15 cellular contexts compared by ENCODE assay signal in the genomic region with DNA sequence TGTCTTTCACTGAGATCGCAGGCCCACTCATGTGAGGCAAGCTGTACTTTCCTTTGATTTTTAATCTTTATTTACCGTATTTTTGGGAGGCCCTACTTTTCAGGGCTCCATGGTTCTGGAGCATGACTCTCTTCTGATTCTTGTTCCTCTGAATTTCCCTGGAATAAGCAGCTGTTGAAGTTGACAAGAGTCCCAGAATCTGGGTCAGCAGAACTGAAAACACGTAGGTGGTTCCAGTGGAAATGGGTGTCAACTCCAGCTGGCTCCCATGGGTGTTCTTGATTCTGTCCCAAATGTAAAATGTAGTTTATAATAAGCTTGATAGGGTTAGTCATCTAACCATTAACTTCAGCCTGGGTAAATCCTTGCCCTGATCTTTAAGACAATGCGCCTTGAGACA.
A peak's percentile ranks its signal among the peaks of the same experiment; 100 is the strongest.
DNase-seq lines count a peak whose midpoint lies in the region; ATAC-seq and TF ChIP-seq lines count a peak whose summit lies in the region.
"Had no signal": no experiment of that assay in that cellular context is flagged by ENCODE, and none has a peak within 500 bp of the region (broad histone marks: within the 10 kb centered on the region; RNA-seq: fewer than 3 reads in every experiment).

No MANE protein-coding gene starts in this region.

- no peak overlapping the region for H3K4ac ChIP-seq in H9 (ENCODE audit: low read depth, low read length)

- TF ChIP-seq EP300 in suprapubic skin (IDR thresholded peaks at IDR 0.05): no peak

- peaks cover 35% of the 10 kb centered on the region for H3K27me3 Mint-ChIP-seq in H9 (ENCODE audit: low read depth)
- H3K27me3 Mint-ChIP-seq: CD4-positive, CD25-positive, alpha-beta regulatory T cell had no signal

- H3K9me3 ChIP-seq in heart left ventricle (peaks cover 0 to under 1% (median 0%) of the 10 kb centered on the region in 12 donors), right cardiac atrium (ENCODE audit: control insufficient read depth, low read length) (no peaks in the 10 kb centered on the region), suprapubic skin (no peaks in the 10 kb centered on the region), H9 (ENCODE audit: control insufficient read depth, low read depth, low read length) (no peaks in the 10 kb centered on the region)
- H3K9me3 ChIP-seq: BE2C, Caco-2 had no signal

- no peaks in the 10 kb centered on the region for H3K36me3 ChIP-seq in heart left ventricle
- no peaks in the 10 kb centered on the region for H3K36me3 ChIP-seq in suprapubic skin
- H3K36me3 ChIP-seq: BE2C had no signal

- no peak overlapping the region for H2AK5ac ChIP-seq in H9 (ENCODE audit: insufficient read length, low read length)

- no peak overlapping the region for H3K14ac ChIP-seq in H9 (ENCODE audit: insufficient read depth, low read length)

- no peak overlapping the region for H4K91ac ChIP-seq in H9 (ENCODE audit: insufficient read length, low read depth, low read length)

- H3K23me2 ChIP-seq in H9 (ENCODE audit: insufficient read length, low read depth, low read length, poor library complexity, severe bottlenecking): no peaks in the 10 kb centered on the region

- no peaks in the 10 kb centered on the region for H3K36me3 Mint-ChIP-seq in H9 (ENCODE audit: insufficient read depth in 1 of 3, low read depth in 3 of 3)

- WGBS in heart left ventricle, 4 donors: 81 to 87% (median 86%) methylated on average over 4 of the region's 4 CpGs
- 79% methylated on average over 4 of the region's 4 CpGs for WGBS in right cardiac atrium
- 55% methylated on average over 4 of the region's 4 CpGs for WGBS in suprapubic skin
- no CpG with 5 or more reads among the region's 4 CpGs for WGBS in H9 (ENCODE audit: extremely low coverage, insufficient read length, low lambda C conversion rate)

- H3K18ac ChIP-seq in H9 (ENCODE audit: insufficient read length, low read depth, low read length): no peak overlapping the region

- H2BK120ac ChIP-seq in H9 (ENCODE audit: low read depth, low read length, poor library complexity, severe bottlenecking): no peak overlapping the region

- no peaks in the 10 kb centered on the region for H3K79me2 ChIP-seq in H9 (ENCODE audit: insufficient read depth, low read length)

- TF ChIP-seq CTCF in heart left ventricle (IDR thresholded peaks at IDR 0.05): no peak
- TF ChIP-seq CTCF in fibroblast of the aortic adventitia (IDR thresholded peaks at IDR 0.05; ENCODE audit: insufficient read depth, low read length): no peak
- no peak for TF ChIP-seq CTCF in suprapubic skin (IDR thresholded peaks at IDR 0.05)
- TF ChIP-seq CTCF in GM13977 (IDR thresholded peaks at IDR 0.05; ENCODE audit: extremely low read depth, insufficient read depth, missing control alignments): no peak
- TF ChIP-seq CTCF in H9 (conservative IDR thresholded peaks at IDR 0.05): no peak

- no peak overlapping the region; a peak in 1 of 7 replicates for H3K27ac Mint-ChIP-seq in H9
- H3K27ac Mint-ChIP-seq: CD4-positive, CD25-positive, alpha-beta regulatory T cell had no signal

- intact Hi-C loops in heart left ventricle (cut with DNase I) (no loop called here), right cardiac atrium (cut with DNase I) (no loop called here)

- H3K4me2 ChIP-seq in H9 (ENCODE audit: insufficient read depth, insufficient read length, low read length): no peak overlapping the region

- no peaks in the 10 kb centered on the region for H3K27me3 ChIP-seq in heart left ventricle
- no peaks in the 10 kb centered on the region for H3K27me3 ChIP-seq in right cardiac atrium (ENCODE audit: control insufficient read depth, insufficient read depth)
- no peaks in the 10 kb centered on the region for H3K27me3 ChIP-seq in suprapubic skin
- H3K27me3 ChIP-seq in H9 (ENCODE audit: insufficient read depth, low read length): no peaks in the 10 kb centered on the region
- H3K27me3 ChIP-seq: BE2C had no signal

- no peaks in the 10 kb centered on the region for H4K20me1 ChIP-seq in H9 (ENCODE audit: control insufficient read depth, insufficient read depth, insufficient read length)

- no peaks in the 10 kb centered on the region for H3K4me1 ChIP-seq in heart left ventricle
- no peaks in the 10 kb centered on the region for H3K4me1 ChIP-seq in right cardiac atrium (ENCODE audit: control insufficient read depth, insufficient read depth, low read length)
- H3K4me1 ChIP-seq in suprapubic skin: peaks cover 5% of the 10 kb centered on the region
- H3K4me1 ChIP-seq in H9 (ENCODE audit: insufficient read depth, low read length): no peaks in the 10 kb centered on the region
- H3K4me1 ChIP-seq: BE2C, Caco-2 had no signal

- no peak overlapping the region for H3T11ph ChIP-seq in H9 (ENCODE audit: low read length)

- no peaks in the 10 kb centered on the region for H3K79me1 ChIP-seq in H9 (ENCODE audit: insufficient read depth, low read depth, low read length, poor library complexity, severe bottlenecking)

- H2BK5ac ChIP-seq in H9 (ENCODE audit: insufficient read length, low read length): no peak overlapping the region

- peak; percentile 31 to 83 (median 62) for ATAC-seq in heart left ventricle
- ATAC-seq in right cardiac atrium: no peak

- DNase-seq in heart left ventricle (peak in 1 of 5 donors; percentile 18), right cardiac atrium (no peak), fibroblast of the aortic adventitia (ENCODE audit: low read depth) (peak; percentile 3), occipital lobe (lab: John Stamatoyannopoulos, UW) (peak; percentile 34), suprapubic skin (ENCODE audit: low spot score in 2 of 2) (no peak), GM13977 (ENCODE audit: low spot score) (no peak), H9 (no peak)
- DNase-seq: BE2C; C1 segment of cervical spinal cord; Caco-2; CD4-positive, CD25-positive, alpha-beta regulatory T cell; CD8-positive, alpha-beta memory T cell; GM23248; HCEC 1CT had no signal

- H4K5ac ChIP-seq in H9 (ENCODE audit: insufficient read length, low read depth, low read length): no peak overlapping the region

- H3K4me3 Mint-ChIP-seq in H9: no peak overlapping the region
- H3K4me3 Mint-ChIP-seq: CD4-positive, CD25-positive, alpha-beta regulatory T cell; CD8-positive, alpha-beta memory T cell had no signal

- no peak overlapping the region for H4K8ac ChIP-seq in H9 (replicated peaks; ENCODE audit: insufficient read length, low read depth, low read length)

- no peak overlapping the region for H2AFZ ChIP-seq in H9 (ENCODE audit: low read length)
- H2AFZ ChIP-seq: GM23248 had no signal

- TF ChIP-seq POLR2A in heart left ventricle (IDR thresholded peaks at IDR 0.05): no peak
- no peak for TF ChIP-seq POLR2A in suprapubic skin (IDR thresholded peaks at IDR 0.05)

- no peak overlapping the region for H3K9ac ChIP-seq in H9 (ENCODE audit: extremely low read depth, insufficient read length, low read length)
- H3K9ac ChIP-seq: GM23248 had no signal

- no peak overlapping the region for H2BK15ac ChIP-seq in H9 (ENCODE audit: low read depth, low read length)

- no peak overlapping the region for H2BK12ac ChIP-seq in H9 (ENCODE audit: insufficient read length, low read depth, low read length)

- H3K27ac ChIP-seq in heart left ventricle: peak overlapping the region in 1 of 12 donors; percentile 21
- no peak overlapping the region for H3K27ac ChIP-seq in right cardiac atrium (ENCODE audit: low read length)
- peak overlapping the region; percentile 41 for H3K27ac ChIP-seq in suprapubic skin
- no peak overlapping the region for H3K27ac ChIP-seq in H9 (ENCODE audit: insufficient read length, low read depth, low read length)
- H3K27ac ChIP-seq: GM23248, HL-60 had no signal

- no peak overlapping the region for H3K23ac ChIP-seq in H9 (ENCODE audit: insufficient read length, low read depth, low read length)

- H2BK20ac ChIP-seq in H9 (ENCODE audit: low read depth, low read length, poor library complexity, severe bottlenecking): no peak overlapping the region

- H3K4me3 ChIP-seq in heart left ventricle (no peak overlapping the region), right cardiac atrium (ENCODE audit: low read length) (no peak overlapping the region), fibroblast of the aortic adventitia (ENCODE audit: low read depth, low read length) (no peak overlapping the region), suprapubic skin (no peak overlapping the region)
- H3K4me3 ChIP-seq: GM23248 had no signal

- no peak overlapping the region for H3K56ac ChIP-seq in H9 (ENCODE audit: insufficient read length, low read depth, low read length)

- no peaks in the 10 kb centered on the region for H3K4me1 Mint-ChIP-seq in H9
- H3K4me1 Mint-ChIP-seq: CD4-positive, CD25-positive, alpha-beta regulatory T cell; CD8-positive, alpha-beta memory T cell had no signal

- in situ Hi-C loops in GM13977 (cut with MboI; ENCODE audit: low pct_unique_long_range_greater_than_20kb, low sequenced_read_pairs, unreplicated experiment): loop anchor here (25.0 kb wide), 1 partner anchor 427 kb away; no protein-coding TSS in a partner anchor

- peaks cover 0 to 1% of the 10 kb centered on the region in 2 experiments; a peak in 1 of 5 replicates for H3K9me3 Mint-ChIP-seq in H9
- H3K9me3 Mint-ChIP-seq: CD8-positive, alpha-beta memory T cell had no signal

Comparison
In these comparisons a context has a peak if more than half of its experiments do, and no peak if none do; other contexts are left out.
1. ATAC-seq: peak in heart left ventricle (4 of 4); none in right cardiac atrium (0 of 2).
2. DNase-seq: peak in fibroblast of the aortic adventitia (single experiment) and occipital lobe (single experiment); none in right cardiac atrium (0 of 3), suprapubic skin (0 of 2), GM13977 (single experiment) and H9 (single experiment).